Comparison of ENCODE assay signal across 1 cellular context in the genomic region with DNA sequence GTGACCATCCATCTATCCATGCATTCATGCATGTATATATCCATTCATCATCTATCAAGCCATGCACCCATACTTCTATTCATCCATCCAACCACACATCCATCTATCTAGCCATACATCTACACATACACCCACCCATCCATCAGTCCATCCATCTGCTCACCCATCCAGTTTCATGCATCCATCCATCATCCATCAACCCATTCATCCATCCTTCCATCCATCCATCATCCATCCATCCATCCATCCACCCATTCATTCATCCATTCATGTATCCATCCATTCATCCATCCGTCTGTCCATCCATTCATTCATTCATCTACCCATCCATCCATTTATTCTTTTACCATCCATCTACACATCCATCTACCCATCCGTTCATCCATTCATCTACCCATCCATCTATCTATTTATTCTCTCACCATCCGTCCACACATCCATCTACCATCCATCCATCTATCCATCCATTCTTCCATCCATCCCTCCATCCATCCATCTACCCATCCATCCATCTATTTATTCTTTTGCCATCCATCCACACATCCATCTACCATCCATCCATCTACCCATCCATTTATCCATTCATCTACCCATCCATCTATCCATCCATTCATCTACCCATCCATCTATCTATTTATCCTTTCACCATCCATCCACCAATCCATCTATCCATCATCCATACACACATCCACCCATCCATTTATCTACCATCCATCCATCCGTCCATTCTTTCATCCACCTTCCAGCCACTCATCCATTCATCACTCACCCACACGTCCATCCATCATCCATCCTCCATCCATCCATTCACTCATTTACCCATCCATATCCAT.
TF ChIP-seq lines count a peak whose summit lies in the region.

No MANE protein-coding gene starts in this region.

TF ChIP-seq in HepG2, 621 proteins besides CTCF, POLR2A, EP300 and RAD21 (continued from another document):
- TF ChIP-seq, protein P1, sequence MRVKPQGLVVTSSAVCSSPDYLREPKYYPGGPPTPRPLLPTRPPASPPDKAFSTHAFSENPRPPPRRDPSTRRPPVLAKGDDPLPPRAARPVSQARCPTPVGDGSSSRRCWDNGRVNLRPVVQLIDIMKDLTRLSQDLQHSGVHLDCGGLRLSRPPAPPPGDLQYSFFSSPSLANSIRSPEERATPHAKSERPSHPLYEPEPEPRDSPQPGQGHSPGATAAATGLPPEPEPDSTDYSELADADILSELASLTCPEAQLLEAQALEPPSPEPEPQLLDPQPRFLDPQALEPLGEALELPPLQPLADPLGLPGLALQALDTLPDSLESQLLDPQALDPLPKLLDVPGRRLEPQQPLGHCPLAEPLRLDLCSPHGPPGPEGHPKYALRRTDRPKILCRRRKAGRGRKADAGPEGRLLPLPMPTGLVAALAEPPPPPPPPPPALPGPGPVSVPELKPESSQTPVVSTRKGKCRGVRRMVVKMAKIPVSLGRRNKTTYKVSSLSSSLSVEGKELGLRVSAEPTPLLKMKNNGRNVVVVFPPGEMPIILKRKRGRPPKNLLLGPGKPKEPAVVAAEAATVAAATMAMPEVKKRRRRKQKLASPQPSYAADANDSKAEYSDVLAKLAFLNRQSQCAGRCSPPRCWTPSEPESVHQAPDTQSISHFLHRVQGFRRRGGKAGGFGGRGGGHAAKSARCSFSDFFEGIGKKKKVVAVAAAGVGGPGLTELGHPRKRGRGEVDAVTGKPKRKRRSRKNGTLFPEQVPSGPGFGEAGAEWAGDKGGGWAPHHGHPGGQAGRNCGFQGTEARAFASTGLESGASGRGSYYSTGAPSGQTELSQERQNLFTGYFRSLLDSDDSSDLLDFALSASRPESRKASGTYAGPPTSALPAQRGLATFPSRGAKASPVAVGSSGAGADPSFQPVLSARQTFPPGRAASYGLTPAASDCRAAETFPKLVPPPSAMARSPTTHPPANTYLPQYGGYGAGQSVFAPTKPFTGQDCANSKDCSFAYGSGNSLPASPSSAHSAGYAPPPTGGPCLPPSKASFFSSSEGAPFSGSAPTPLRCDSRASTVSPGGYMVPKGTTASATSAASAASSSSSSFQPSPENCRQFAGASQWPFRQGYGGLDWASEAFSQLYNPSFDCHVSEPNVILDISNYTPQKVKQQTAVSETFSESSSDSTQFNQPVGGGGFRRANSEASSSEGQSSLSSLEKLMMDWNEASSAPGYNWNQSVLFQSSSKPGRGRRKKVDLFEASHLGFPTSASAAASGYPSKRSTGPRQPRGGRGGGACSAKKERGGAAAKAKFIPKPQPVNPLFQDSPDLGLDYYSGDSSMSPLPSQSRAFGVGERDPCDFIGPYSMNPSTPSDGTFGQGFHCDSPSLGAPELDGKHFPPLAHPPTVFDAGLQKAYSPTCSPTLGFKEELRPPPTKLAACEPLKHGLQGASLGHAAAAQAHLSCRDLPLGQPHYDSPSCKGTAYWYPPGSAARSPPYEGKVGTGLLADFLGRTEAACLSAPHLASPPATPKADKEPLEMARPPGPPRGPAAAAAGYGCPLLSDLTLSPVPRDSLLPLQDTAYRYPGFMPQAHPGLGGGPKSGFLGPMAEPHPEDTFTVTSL (CRISPR knock-in tag; IDR thresholded peaks at IDR 0.05; ENCODE audit: borderline replicate concordance), result no peak
- TF ChIP-seq TCF7 (IDR thresholded peaks at IDR 0.05; ENCODE audit: low read depth) (no peak), SNRNP70 (IDR thresholded peaks at IDR 0.05; ENCODE audit: low read depth, low read length) (no peak), FOXA1 (IDR thresholded peaks at IDR 0.05) (peak; percentile 15; the same call in 1 of the 2 replicates), FOXA1 (CRISPR knock-in tag; IDR thresholded peaks at IDR 0.05) (no peak), KLF11 (CRISPR knock-in tag; IDR thresholded peaks at IDR 0.05) (no peak), ELF3 (CRISPR knock-in tag; IDR thresholded peaks at IDR 0.05) (no peak), THAP11 (CRISPR knock-in tag; IDR thresholded peaks at IDR 0.05) (no peak), ZNF816 (CRISPR knock-in tag; IDR thresholded peaks at IDR 0.05; ENCODE audit: borderline replicate concordance) (no peak)
- TF ChIP-seq, protein P2, sequence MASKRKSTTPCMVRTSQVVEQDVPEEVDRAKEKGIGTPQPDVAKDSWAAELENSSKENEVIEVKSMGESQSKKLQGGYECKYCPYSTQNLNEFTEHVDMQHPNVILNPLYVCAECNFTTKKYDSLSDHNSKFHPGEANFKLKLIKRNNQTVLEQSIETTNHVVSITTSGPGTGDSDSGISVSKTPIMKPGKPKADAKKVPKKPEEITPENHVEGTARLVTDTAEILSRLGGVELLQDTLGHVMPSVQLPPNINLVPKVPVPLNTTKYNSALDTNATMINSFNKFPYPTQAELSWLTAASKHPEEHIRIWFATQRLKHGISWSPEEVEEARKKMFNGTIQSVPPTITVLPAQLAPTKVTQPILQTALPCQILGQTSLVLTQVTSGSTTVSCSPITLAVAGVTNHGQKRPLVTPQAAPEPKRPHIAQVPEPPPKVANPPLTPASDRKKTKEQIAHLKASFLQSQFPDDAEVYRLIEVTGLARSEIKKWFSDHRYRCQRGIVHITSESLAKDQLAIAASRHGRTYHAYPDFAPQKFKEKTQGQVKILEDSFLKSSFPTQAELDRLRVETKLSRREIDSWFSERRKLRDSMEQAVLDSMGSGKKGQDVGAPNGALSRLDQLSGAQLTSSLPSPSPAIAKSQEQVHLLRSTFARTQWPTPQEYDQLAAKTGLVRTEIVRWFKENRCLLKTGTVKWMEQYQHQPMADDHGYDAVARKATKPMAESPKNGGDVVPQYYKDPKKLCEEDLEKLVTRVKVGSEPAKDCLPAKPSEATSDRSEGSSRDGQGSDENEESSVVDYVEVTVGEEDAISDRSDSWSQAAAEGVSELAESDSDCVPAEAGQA (IDR thresholded peaks at IDR 0.05; ENCODE audit: low read depth), result no peak
- TF ChIP-seq, protein P2 (CRISPR knock-in tag; IDR thresholded peaks at IDR 0.05; ENCODE audit: borderline replicate concordance), result no peak
- TF ChIP-seq, protein P3, sequence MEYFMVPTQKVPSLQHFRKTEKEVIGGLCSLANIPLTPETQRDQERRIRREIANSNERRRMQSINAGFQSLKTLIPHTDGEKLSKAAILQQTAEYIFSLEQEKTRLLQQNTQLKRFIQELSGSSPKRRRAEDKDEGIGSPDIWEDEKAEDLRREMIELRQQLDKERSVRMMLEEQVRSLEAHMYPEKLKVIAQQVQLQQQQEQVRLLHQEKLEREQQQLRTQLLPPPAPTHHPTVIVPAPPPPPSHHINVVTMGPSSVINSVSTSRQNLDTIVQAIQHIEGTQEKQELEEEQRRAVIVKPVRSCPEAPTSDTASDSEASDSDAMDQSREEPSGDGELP (IDR thresholded peaks at IDR 0.05; ENCODE audit: borderline replicate concordance, low read depth), result no peak
